23 cellular contexts compared by ENCODE assay signal in genomic region chr11:6623391-6624363, GRCh38. TPM values are rescaled to one million over a fixed set of nuclear protein-coding genes. Genes with fewer than 3 reads are reported as not detected.
DNase-seq lines count a peak whose midpoint lies in the region; ATAC-seq and TF ChIP-seq lines count a peak whose summit lies in the region.
"Had no signal": no experiment of that assay in that cellular context is flagged by ENCODE, and none has a peak within 500 bp of the region (broad histone marks: within the 10 kb centered on the region; RNA-seq: fewer than 3 reads in every experiment).

No MANE protein-coding gene starts in this region.

- no peaks in the 10 kb centered on the region for H3K9me3 Mint-ChIP-seq in activated naive CD8-positive, alpha-beta T cell treated with anti-CD3 and anti-CD28 coated beads, Interleukin-2, amount 10 ng/mL, durations not matched to agents 7 days and 5 days
- no peaks in the 10 kb centered on the region for H3K9me3 Mint-ChIP-seq in activated naive CD8-positive, alpha-beta T cell treated with anti-CD3 and anti-CD28 coated beads, Interleukin-2, amount 50 U/mL, for 24 hours
- H3K9me3 Mint-ChIP-seq in activated T-helper 17 cell treated with anti-CD3 and anti-CD28 coated beads, Interleukin-2, amount 50 U/mL, for 72 hours = no peaks in the 10 kb centered on the region
- H3K9me3 Mint-ChIP-seq in stimulated activated memory B cell treated with anti-CD40 and anti-IgM and Interleukin-4, amounts not matched to agents 10 μg/mL and 1 μg/mL and 100 μg/mL, for 72 hours = no peaks in the 10 kb centered on the region
- H3K9me3 Mint-ChIP-seq: CD8-positive, alpha-beta T cell had no signal

- POLR2A ChIA-PET in activated naive CD8-positive, alpha-beta T cell treated with anti-CD3 and anti-CD28 coated beads, Interleukin-2, amount 10 ng/mL, durations not matched to agents 7 days and 5 days (lab: Charles Lee) = interaction anchor here (1.3 kb wide), 1 partner anchor 12 kb away, joined by 3 read pairs; the partner anchor contains the start of gene TAF10

- 97% methylated on average over 31 of the region's 31 CpGs for WGBS in mesenchymal stem cell

- H3K4me3 Mint-ChIP-seq in activated naive CD8-positive, alpha-beta T cell treated with anti-CD3 and anti-CD28 coated beads, Interleukin-2, amount 10 ng/mL, durations not matched to agents 7 days and 5 days = no peak overlapping the region
- H3K4me3 Mint-ChIP-seq in activated naive CD8-positive, alpha-beta T cell treated with anti-CD3 and anti-CD28 coated beads, Interleukin-2, amount 50 U/mL, for 24 hours = no peak overlapping the region
- no peak overlapping the region for H3K4me3 Mint-ChIP-seq in activated T-helper 17 cell treated with anti-CD3 and anti-CD28 coated beads, Interleukin-2, amount 50 U/mL, for 72 hours
- H3K4me3 Mint-ChIP-seq in stimulated activated memory B cell treated with anti-CD40 and anti-IgM and Interleukin-4, amounts not matched to agents 10 μg/mL and 1 μg/mL and 100 μg/mL, for 72 hours = no peak overlapping the region
- H3K4me3 Mint-ChIP-seq: CD8-positive, alpha-beta T cell had no signal

- H3K4me2 ChIP-seq in mesenchymal stem cell (ENCODE audit: low read length, poor library complexity, severe bottlenecking) = no peak overlapping the region

- no peak for ATAC-seq in activated naive CD8-positive, alpha-beta T cell treated with anti-CD3 and anti-CD28 coated beads, Interleukin-2, amount 10 ng/mL, durations not matched to agents 7 days and 5 days (ENCODE audit: low read depth)
- ATAC-seq in activated naive CD8-positive, alpha-beta T cell treated with anti-CD3 and anti-CD28 coated beads, Interleukin-2, amount 50 U/mL, for 24 hours = no peak
- ATAC-seq in activated T-helper 17 cell treated with anti-CD3 and anti-CD28 coated beads, Interleukin-2, amount 50 U/mL, for 72 hours (replicated peaks) = no peak
- no peak for ATAC-seq in stimulated activated memory B cell treated with anti-CD40 and anti-IgM and Interleukin-4, amounts not matched to agents 10 μg/mL and 1 μg/mL and 100 μg/mL, for 72 hours
- ATAC-seq in gastrocnemius medialis = no peak
- ATAC-seq: CD8-positive, alpha-beta T cell; GM12878 had no signal

- H3K9me3 ChIP-seq in mesenchymal stem cell (ENCODE audit: control insufficient read depth, low read length) (no peaks in the 10 kb centered on the region), gastrocnemius medialis (no peaks in the 10 kb centered on the region)
- H3K9me3 ChIP-seq: Peyer's patch, SJSA1 had no signal

- TF ChIP-seq POLR2A in gastrocnemius medialis (IDR thresholded peaks at IDR 0.05) = no peak

- H3K9ac ChIP-seq in mesenchymal stem cell (ENCODE audit: low read length) = no peak overlapping the region
- H3K9ac ChIP-seq: GM23248 had no signal

- peak overlapping the region; percentile 36 for H4K91ac ChIP-seq in mesenchymal stem cell (ENCODE audit: low read length)

- H3K4me1 Mint-ChIP-seq in activated naive CD8-positive, alpha-beta T cell treated with anti-CD3 and anti-CD28 coated beads, Interleukin-2, amount 10 ng/mL, durations not matched to agents 7 days and 5 days = peaks cover 16% of the 10 kb centered on the region
- peaks cover 16% of the 10 kb centered on the region for H3K4me1 Mint-ChIP-seq in activated naive CD8-positive, alpha-beta T cell treated with anti-CD3 and anti-CD28 coated beads, Interleukin-2, amount 50 U/mL, for 24 hours
- H3K4me1 Mint-ChIP-seq in activated T-helper 17 cell treated with anti-CD3 and anti-CD28 coated beads, Interleukin-2, amount 50 U/mL, for 72 hours = peaks cover 6% of the 10 kb centered on the region
- H3K4me1 Mint-ChIP-seq in stimulated activated memory B cell treated with anti-CD40 and anti-IgM and Interleukin-4, amounts not matched to agents 10 μg/mL and 1 μg/mL and 100 μg/mL, for 72 hours = peaks cover 32% of the 10 kb centered on the region

- H3K4me1 ChIP-seq in mesenchymal stem cell (ENCODE audit: control insufficient read depth, insufficient read depth, low read depth, low read length) = peaks cover 2% of the 10 kb centered on the region
- peaks cover 7 to 8% of the 10 kb centered on the region in 2 donors for H3K4me1 ChIP-seq in gastrocnemius medialis

- no peak overlapping the region for H3K4me3 ChIP-seq in mesenchymal stem cell (ENCODE audit: insufficient read depth in 1 of 2, low read depth in 1 of 2, low read length in 2 of 2)
- H3K4me3 ChIP-seq in gastrocnemius medialis = no peak overlapping the region
- H3K4me3 ChIP-seq: GM12878, GM23248, Peyer's patch, SJSA1 had no signal

- no peak overlapping the region for H3K23ac ChIP-seq in mesenchymal stem cell (ENCODE audit: low read length in 2 of 2)

- no peak overlapping the region for H4K8ac ChIP-seq in mesenchymal stem cell (ENCODE audit: low read length)

- no peak overlapping the region for H3K18ac ChIP-seq in mesenchymal stem cell (ENCODE audit: low read depth in 1 of 2, low read length in 2 of 2)

- H2BK120ac ChIP-seq in mesenchymal stem cell (ENCODE audit: low read depth, low read length) = no peak overlapping the region

- no peak overlapping the region for H2AK5ac ChIP-seq in mesenchymal stem cell (ENCODE audit: low read length, severe bottlenecking)

- H2BK15ac ChIP-seq in mesenchymal stem cell (ENCODE audit: low read depth, poor library complexity, severe bottlenecking) = no peak overlapping the region

- H3K27me3 Mint-ChIP-seq in activated naive CD8-positive, alpha-beta T cell treated with anti-CD3 and anti-CD28 coated beads, Interleukin-2, amount 10 ng/mL, durations not matched to agents 7 days and 5 days = no peaks in the 10 kb centered on the region
- H3K27me3 Mint-ChIP-seq in activated naive CD8-positive, alpha-beta T cell treated with anti-CD3 and anti-CD28 coated beads, Interleukin-2, amount 50 U/mL, for 24 hours = no peaks in the 10 kb centered on the region
- H3K27me3 Mint-ChIP-seq in activated T-helper 17 cell treated with anti-CD3 and anti-CD28 coated beads, Interleukin-2, amount 50 U/mL, for 72 hours = no peaks in the 10 kb centered on the region
- no peaks in the 10 kb centered on the region for H3K27me3 Mint-ChIP-seq in stimulated activated memory B cell treated with anti-CD40 and anti-IgM and Interleukin-4, amounts not matched to agents 10 μg/mL and 1 μg/mL and 100 μg/mL, for 72 hours

- H3K14ac ChIP-seq in mesenchymal stem cell (ENCODE audit: low read length in 2 of 2) = no peak overlapping the region

- peak; percentile 26 for DNase-seq in activated naive CD8-positive, alpha-beta T cell treated with anti-CD3 and anti-CD28 coated beads, Interleukin-2, amount 10 ng/mL, durations not matched to agents 7 days and 5 days
- no peak for DNase-seq in activated naive CD8-positive, alpha-beta T cell treated with anti-CD3 and anti-CD28 coated beads, Interleukin-2, amount 50 U/mL, for 24 hours
- DNase-seq in mesenchymal stem cell (no peak), NCI-H510A (lab: John Stamatoyannopoulos, UW) (no peak), gastrocnemius medialis (no peak), SKM-1 (lab: John Stamatoyannopoulos, UW; ENCODE audit: unreplicated experiment) (no peak)
- DNase-seq: 8988T; AML-193; C1 segment of cervical spinal cord; CD8-positive, alpha-beta T cell; DND-41; GM23248; HCEC 1CT; IMR-90; NCI-H1105 treated with DMSO at 0.1 percent for 48 hours; NCI-H2029 treated with DMSO at 0.1 percent for 48 hours; NCI-H2171 treated with DMSO at 0.1 percent for 48 hours; NCI-H526 had no signal

- in situ Hi-C loops in gastrocnemius medialis (cut with MboI; ENCODE audit: low sequenced_read_pairs in 4 of 4) = no loop called here

- no peak overlapping the region for H2BK5ac ChIP-seq in mesenchymal stem cell (ENCODE audit: low read depth, low read length, poor library complexity, severe bottlenecking)

- no peak overlapping the region for H3K27ac Mint-ChIP-seq in activated naive CD8-positive, alpha-beta T cell treated with anti-CD3 and anti-CD28 coated beads, Interleukin-2, amount 10 ng/mL, durations not matched to agents 7 days and 5 days
- H3K27ac Mint-ChIP-seq in activated naive CD8-positive, alpha-beta T cell treated with anti-CD3 and anti-CD28 coated beads, Interleukin-2, amount 50 U/mL, for 24 hours = no peak overlapping the region
- H3K27ac Mint-ChIP-seq in activated T-helper 17 cell treated with anti-CD3 and anti-CD28 coated beads, Interleukin-2, amount 50 U/mL, for 72 hours = peak overlapping the region; percentile 68
- peak overlapping the region; percentile 17 for H3K27ac Mint-ChIP-seq in stimulated activated memory B cell treated with anti-CD40 and anti-IgM and Interleukin-4, amounts not matched to agents 10 μg/mL and 1 μg/mL and 100 μg/mL, for 72 hours
- H3K27ac Mint-ChIP-seq: CD8-positive, alpha-beta T cell had no signal

- intact Hi-C loops in gastrocnemius medialis (cut with DNase I; ENCODE audit: low total_unique reads) = no loop called here

- peaks cover under 1% of the 10 kb centered on the region for H3K79me1 ChIP-seq in mesenchymal stem cell (replicated peaks; ENCODE audit: low read length, poor library complexity, severe bottlenecking)

- H3K27ac ChIP-seq in mesenchymal stem cell (ENCODE audit: low read length, poor library complexity, severe bottlenecking) (no peak overlapping the region), gastrocnemius medialis (no peak overlapping the region)
- H3K27ac ChIP-seq: GM23248, Peyer's patch, SJSA1 had no signal

- no peak overlapping the region for H2AFZ ChIP-seq in mesenchymal stem cell (ENCODE audit: low read depth, low read length)
- H2AFZ ChIP-seq: GM23248 had no signal

- peaks cover 0 to 23% of the 10 kb centered on the region in 2 experiments for H3K27me3 ChIP-seq in mesenchymal stem cell (ENCODE audit: control insufficient read depth in 1 of 2, insufficient read depth in 1 of 2, low read length in 2 of 2)
- H3K27me3 ChIP-seq in gastrocnemius medialis = no peaks in the 10 kb centered on the region
- H3K27me3 ChIP-seq: Peyer's patch, SJSA1 had no signal

- H3K36me3 Mint-ChIP-seq in activated naive CD8-positive, alpha-beta T cell treated with anti-CD3 and anti-CD28 coated beads, Interleukin-2, amount 10 ng/mL, durations not matched to agents 7 days and 5 days = no peaks in the 10 kb centered on the region
- no peaks in the 10 kb centered on the region for H3K36me3 Mint-ChIP-seq in activated naive CD8-positive, alpha-beta T cell treated with anti-CD3 and anti-CD28 coated beads, Interleukin-2, amount 50 U/mL, for 24 hours (ENCODE audit: low read depth)
- H3K36me3 Mint-ChIP-seq in activated T-helper 17 cell treated with anti-CD3 and anti-CD28 coated beads, Interleukin-2, amount 50 U/mL, for 72 hours (ENCODE audit: low read depth) = no peaks in the 10 kb centered on the region
- no peaks in the 10 kb centered on the region for H3K36me3 Mint-ChIP-seq in stimulated activated memory B cell treated with anti-CD40 and anti-IgM and Interleukin-4, amounts not matched to agents 10 μg/mL and 1 μg/mL and 100 μg/mL, for 72 hours

- H3K4ac ChIP-seq in mesenchymal stem cell (ENCODE audit: low read depth in 1 of 2, low read length in 2 of 2) = no peak overlapping the region

- no peak for TF ChIP-seq CTCF in gastrocnemius medialis (IDR thresholded peaks at IDR 0.05 in 4 of 5, conservative IDR thresholded peaks at IDR 0.05 in 1 of 5)

- no peak overlapping the region for H2BK12ac ChIP-seq in mesenchymal stem cell (ENCODE audit: low read length in 2 of 2)

- peaks cover 7 to 38% of the 10 kb centered on the region in 2 experiments for H3K36me3 ChIP-seq in mesenchymal stem cell (ENCODE audit: control insufficient read depth in 1 of 2, insufficient read depth in 2 of 2, low read depth in 1 of 2, low read length in 2 of 2)
- no peaks in the 10 kb centered on the region for H3K36me3 ChIP-seq in gastrocnemius medialis
- H3K36me3 ChIP-seq: SJSA1 had no signal

RNA-seq across cellular contexts. Expression of gene TPP1, which starts 4.5 kb away (rescaled TPM):
- total RNA-seq in activated naive CD8-positive, alpha-beta T cell treated with anti-CD3 and anti-CD28 coated beads, Interleukin-2, amount 10 ng/mL, durations not matched to agents 7 days and 5 days = 100 to 1,000 TPM; 114 to 120 TPM
- total RNA-seq in activated T-helper 17 cell treated with anti-CD3 and anti-CD28 coated beads, Interleukin-2, amount 50 U/mL, for 72 hours = 100 to 1,000 TPM in 1 of 2 donors, 10 to 100 TPM in 1; 75.7 to 172 TPM
- polyA plus RNA-seq in mesenchymal stem cell (2013, experiment 1 of 2) = 425 TPM
- polyA plus RNA-seq in mesenchymal stem cell (2013, experiment 2 of 2) = 399 TPM
- total RNA-seq in gastrocnemius medialis = 10 to 100 TPM; 13.9 to 43.4 (median 19.6) TPM

RNA-seq across cellular contexts. Expression of gene TAF10, which starts 11.7 kb away (rescaled TPM):
- total RNA-seq in activated naive CD8-positive, alpha-beta T cell treated with anti-CD3 and anti-CD28 coated beads, Interleukin-2, amount 10 ng/mL, durations not matched to agents 7 days and 5 days = 100 to 1,000 TPM; 154 to 156 TPM
- total RNA-seq in activated T-helper 17 cell treated with anti-CD3 and anti-CD28 coated beads, Interleukin-2, amount 50 U/mL, for 72 hours = 100 to 1,000 TPM in 1 of 2 donors, 10 to 100 TPM in 1; 82.2 to 106 TPM
- 187 TPM for polyA plus RNA-seq in mesenchymal stem cell (2013, experiment 1 of 2)
- 195 TPM for polyA plus RNA-seq in mesenchymal stem cell (2013, experiment 2 of 2)
- 10 to 100 TPM; 49.8 to 77.8 (median 65.7) TPM for total RNA-seq in gastrocnemius medialis

RNA-seq across cellular contexts. Expression of gene ILK, which starts 20.1 kb away (rescaled TPM):
- total RNA-seq in activated naive CD8-positive, alpha-beta T cell treated with anti-CD3 and anti-CD28 coated beads, Interleukin-2, amount 10 ng/mL, durations not matched to agents 7 days and 5 days = 100 to 1,000 TPM; 195 to 207 TPM
- total RNA-seq in activated T-helper 17 cell treated with anti-CD3 and anti-CD28 coated beads, Interleukin-2, amount 50 U/mL, for 72 hours = 100 to 1,000 TPM in 1 of 2 donors, 10 to 100 TPM in 1; 85.0 to 113 TPM
- 309 TPM for polyA plus RNA-seq in mesenchymal stem cell (2013, experiment 1 of 2)
- 311 TPM for polyA plus RNA-seq in mesenchymal stem cell (2013, experiment 2 of 2)
- 100 to 1,000 TPM in 1 of 4 donors, 10 to 100 TPM in 3; 48.3 to 113 (median 70.5) TPM for total RNA-seq in gastrocnemius medialis

RNA-seq across cellular contexts. Expression of gene RRP8, which starts 20.3 kb away (rescaled TPM):
- total RNA-seq in activated naive CD8-positive, alpha-beta T cell treated with anti-CD3 and anti-CD28 coated beads, Interleukin-2, amount 10 ng/mL, durations not matched to agents 7 days and 5 days = 10 to 100 TPM; 31.7 to 34.4 TPM
- 10 to 100 TPM; 27.2 to 31.9 TPM for total RNA-seq in activated T-helper 17 cell treated with anti-CD3 and anti-CD28 coated beads, Interleukin-2, amount 50 U/mL, for 72 hours
- 21.1 TPM for polyA plus RNA-seq in mesenchymal stem cell (2013, experiment 1 of 2)
- polyA plus RNA-seq in mesenchymal stem cell (2013, experiment 2 of 2) = 22.0 TPM
- total RNA-seq in gastrocnemius medialis = 10 to 100 TPM; 10.9 to 25.7 (median 14.9) TPM

RNA-seq across cellular contexts. Expression of gene DCHS1, which starts 31.9 kb away (rescaled TPM):
- 1 to 10 TPM; 2.1 to 2.5 TPM for total RNA-seq in activated naive CD8-positive, alpha-beta T cell treated with anti-CD3 and anti-CD28 coated beads, Interleukin-2, amount 10 ng/mL, durations not matched to agents 7 days and 5 days
- total RNA-seq in activated T-helper 17 cell treated with anti-CD3 and anti-CD28 coated beads, Interleukin-2, amount 50 U/mL, for 72 hours = 1 to 10 TPM in 1 of 2 donors, under 1 TPM in 1; 0.26 to 1.5 TPM
- 13.2 TPM for polyA plus RNA-seq in mesenchymal stem cell (2013, experiment 1 of 2)
- 12.1 TPM for polyA plus RNA-seq in mesenchymal stem cell (2013, experiment 2 of 2)
- 1 to 10 TPM; 1.5 to 3.8 (median 2.8) TPM for total RNA-seq in gastrocnemius medialis

Comparison
In these comparisons a context has a peak if more than half of its experiments do, and no peak if none do; other contexts are left out.
1. H3K27ac Mint-ChIP-seq: peak in activated T-helper 17 cell treated with anti-CD3 and anti-CD28 coated beads, Interleukin-2, amount 50 U/mL, for 72 hours (single experiment) and stimulated activated memory B cell treated with anti-CD40 and anti-IgM and Interleukin-4, amounts not matched to agents 10 μg/mL and 1 μg/mL and 100 μg/mL, for 72 hours (single experiment); none in activated naive CD8-positive, alpha-beta T cell treated with anti-CD3 and anti-CD28 coated beads, Interleukin-2, amount 10 ng/mL, durations not matched to agents 7 days and 5 days (single experiment) and activated naive CD8-positive, alpha-beta T cell treated with anti-CD3 and anti-CD28 coated beads, Interleukin-2, amount 50 U/mL, for 24 hours (single experiment).